In genomic region chr3:135513106-135514063, GRCh38 we compare ENCODE assay signal across 9 cellular contexts.
A peak's percentile ranks its signal among the peaks of the same experiment; 100 is the strongest.
DNase-seq lines count a peak whose midpoint lies in the region; ATAC-seq, FAIRE-seq and TF ChIP-seq lines count a peak whose summit lies in the region.
"Had no signal": no experiment of that assay in that cellular context is flagged by ENCODE, and none has a peak within 500 bp of the region (broad histone marks: within the 10 kb centered on the region; RNA-seq: fewer than 3 reads in every experiment).

No MANE protein-coding gene starts in this region.

- FAIRE-seq in urothelium cell line (lab: Jason Lieb, UNC): no peak
- FAIRE-seq: D721Med had no signal

- no peak overlapping the region for H3K4me3 Mint-ChIP-seq in activated CD8-positive, alpha-beta memory T cell treated with anti-CD3 and anti-CD28 coated beads, Interleukin-2, amount 10 ng/mL, durations not matched to agents 7 days and 5 days

- CTCF ChIA-PET in activated CD8-positive, alpha-beta memory T cell treated with anti-CD3 and anti-CD28 coated beads, Interleukin-2, amount 10 ng/mL, durations not matched to agents 7 days and 5 days (lab: Charles Lee): no interaction called here

- H3K36me3 Mint-ChIP-seq in activated CD8-positive, alpha-beta memory T cell treated with anti-CD3 and anti-CD28 coated beads, Interleukin-2, amount 10 ng/mL, durations not matched to agents 7 days and 5 days: no peaks in the 10 kb centered on the region

- H3K9me3 Mint-ChIP-seq in activated CD8-positive, alpha-beta memory T cell treated with anti-CD3 and anti-CD28 coated beads, Interleukin-2, amount 10 ng/mL, durations not matched to agents 7 days and 5 days (ENCODE audit: low read depth): peaks cover 4% of the 10 kb centered on the region

- DNase-seq in stimulated activated CD4-positive, alpha-beta T cell treated with anti-CD3 and anti-CD28 coated beads, Interleukin-15, amount 100 ng/mL, for 24 hours: peak; percentile 3
- DNase-seq in stimulated activated CD4-positive, alpha-beta T cell treated with anti-CD3 and anti-CD28 coated beads, Interleukin-2, amount 100 ng/mL, for 24 hours: no peak
- DNase-seq in OCI-M1 (lab: John Stamatoyannopoulos, UW) (peak; percentile 91), erythroblast (lab: John Stamatoyannopoulos, UW) (peak; percentile 75 to 77), urothelium cell line (ENCODE audit: low spot score) (peak; percentile 36), DMS153 treated with DMSO at 0.1 percent for 48 hours (lab: John Stamatoyannopoulos, UW; ENCODE audit: unreplicated experiment) (no peak)
- DNase-seq in activated CD8-positive, alpha-beta memory T cell treated with anti-CD3 and anti-CD28 coated beads, Interleukin-2, amount 10 ng/mL, durations not matched to agents 7 days and 5 days: no peak

- no peaks in the 10 kb centered on the region for H3K4me1 Mint-ChIP-seq in activated CD8-positive, alpha-beta memory T cell treated with anti-CD3 and anti-CD28 coated beads, Interleukin-2, amount 10 ng/mL, durations not matched to agents 7 days and 5 days

- ATAC-seq in activated CD8-positive, alpha-beta memory T cell treated with anti-CD3 and anti-CD28 coated beads, Interleukin-2, amount 10 ng/mL, durations not matched to agents 7 days and 5 days: no peak
- ATAC-seq in GM18519 (IDR thresholded peaks at IDR 0.05; ENCODE audit: low FRiP score, unreplicated experiment): no peak

- no peaks in the 10 kb centered on the region for H3K27me3 Mint-ChIP-seq in activated CD8-positive, alpha-beta memory T cell treated with anti-CD3 and anti-CD28 coated beads, Interleukin-2, amount 10 ng/mL, durations not matched to agents 7 days and 5 days

- H3K27ac Mint-ChIP-seq in activated CD8-positive, alpha-beta memory T cell treated with anti-CD3 and anti-CD28 coated beads, Interleukin-2, amount 10 ng/mL, durations not matched to agents 7 days and 5 days: no peak overlapping the region

- TF ChIP-seq POLR2A in erythroblast (IDR thresholded peaks at IDR 0.05; ENCODE audit: low read length): no peak

Comparison
In these comparisons a context has a peak if more than half of its experiments do, and no peak if none do; other contexts are left out.
1. DNase-seq: peak in stimulated activated CD4-positive, alpha-beta T cell treated with anti-CD3 and anti-CD28 coated beads, Interleukin-15, amount 100 ng/mL, for 24 hours (single experiment), OCI-M1 (single experiment), erythroblast (2 of 2) and urothelium cell line (single experiment); none in stimulated activated CD4-positive, alpha-beta T cell treated with anti-CD3 and anti-CD28 coated beads, Interleukin-2, amount 100 ng/mL, for 24 hours (0 of 2), activated CD8-positive, alpha-beta memory T cell treated with anti-CD3 and anti-CD28 coated beads, Interleukin-2, amount 10 ng/mL, durations not matched to agents 7 days and 5 days (single experiment) and DMS153 treated with DMSO at 0.1 percent for 48 hours (single experiment).